Comparison of ENCODE assay signal across 8 cellular contexts in genomic region chr19:11528551-11529341, GRCh38. TPM values are rescaled to one million over a fixed set of nuclear protein-coding genes. Genes with fewer than 3 reads are reported as not detected.
DNase-seq lines count a peak whose midpoint lies in the region; ATAC-seq, FAIRE-seq and TF ChIP-seq lines count a peak whose summit lies in the region.

Gene ECSIT, minus strand, starts transcription at chr19:11529134. Its CDS starts 9,964 bp downstream, at chr19:11519170.

- H3K4me1 ChIP-seq in esophagus muscularis mucosa (peaks cover 16 to 43% (median 39%) of the 10 kb centered on the region in 4 donors), muscle layer of duodenum (ENCODE audit: control insufficient read depth in 1 of 2, insufficient read depth in 2 of 2, low read length in 2 of 2) (peaks cover 4 to 13% of the 10 kb centered on the region in 2 donors)

- H3K36me3 ChIP-seq in KOPT-K1 (ENCODE audit: insufficient read depth, low read length): no peaks in the 10 kb centered on the region
- H3K36me3 ChIP-seq in esophagus muscularis mucosa: peaks cover 4 to 23% (median 20%) of the 10 kb centered on the region in 4 donors
- H3K36me3 ChIP-seq in muscle layer of duodenum (ENCODE audit: control insufficient read depth in 1 of 2, insufficient read depth in 2 of 2, low read length in 2 of 2): peaks cover 0 to 5% of the 10 kb centered on the region in 2 donors

- peaks cover 34% of the 10 kb centered on the region for H3K4me1 Mint-ChIP-seq in activated T-cell treated with anti-CD3 and anti-CD28 coated beads, Interleukin-2, amount 50 U/mL, for 72 hours (ENCODE audit: low read depth)

- H3K9me3 Mint-ChIP-seq in activated T-cell treated with anti-CD3 and anti-CD28 coated beads, Interleukin-2, amount 50 U/mL, for 72 hours: no peaks in the 10 kb centered on the region

- peak within 1 kb of the TSS; percentile 95 for H3K27ac Mint-ChIP-seq in activated T-cell treated with anti-CD3 and anti-CD28 coated beads, Interleukin-2, amount 50 U/mL, for 72 hours

- intact Hi-C loops in esophagus muscularis mucosa (cut with DNase I): no loop called here

- peak; percentile 96 for ATAC-seq in GM21786 (IDR thresholded peaks at IDR 0.05; ENCODE audit: unreplicated experiment)
- peak; percentile 94 to 95 for ATAC-seq in activated T-cell treated with anti-CD3 and anti-CD28 coated beads, Interleukin-2, amount 50 U/mL, for 72 hours (replicated peaks in 1 of 2)

- H3K36me3 Mint-ChIP-seq in activated T-cell treated with anti-CD3 and anti-CD28 coated beads, Interleukin-2, amount 50 U/mL, for 72 hours (ENCODE audit: insufficient read depth in 2 of 2): peaks cover 0 to 3% of the 10 kb centered on the region in 2 donors

- H3K4me3 Mint-ChIP-seq in activated T-cell treated with anti-CD3 and anti-CD28 coated beads, Interleukin-2, amount 50 U/mL, for 72 hours: peak within 1 kb of the TSS; percentile 99

- TF ChIP-seq POLR2A in esophagus muscularis mucosa (IDR thresholded peaks at IDR 0.05; ENCODE audit: low read depth): no peak

- TF ChIP-seq EP300 in esophagus muscularis mucosa (IDR thresholded peaks at IDR 0.05): no peak

- H3K27me3 Mint-ChIP-seq in activated T-cell treated with anti-CD3 and anti-CD28 coated beads, Interleukin-2, amount 50 U/mL, for 72 hours (ENCODE audit: low read depth): no peaks in the 10 kb centered on the region

- H3K27me3 ChIP-seq in esophagus muscularis mucosa: no peaks in the 10 kb centered on the region
- H3K27me3 ChIP-seq in muscle layer of duodenum (ENCODE audit: low read depth, low read length): no peaks in the 10 kb centered on the region

- peak within 1 kb of the TSS; percentile 67 for H3K27ac ChIP-seq in KOPT-K1 (ENCODE audit: low read depth, low read length, poor library complexity, severe bottlenecking)
- peak within 1 kb of the TSS; percentile 81 to 92 (median 88) for H3K27ac ChIP-seq in esophagus muscularis mucosa (replicated peaks in 1 of 4)
- H3K27ac ChIP-seq in muscle layer of duodenum (ENCODE audit: low read length): peak within 1 kb of the TSS; percentile 91

- DNase-seq in DMS53 treated with DMSO at 0.1 percent for 48 hours (lab: John Stamatoyannopoulos, UW; ENCODE audit: unreplicated experiment): peak; percentile 91
- peak; percentile 98 for DNase-seq in RCC 7860 (ENCODE audit: low spot score)
- peak; percentile 94 to 96 for DNase-seq in activated T-cell treated with anti-CD3 and anti-CD28 coated beads, Interleukin-2, amount 50 U/mL, for 72 hours
- DNase-seq in esophagus muscularis mucosa (ENCODE audit: extremely low spot score): peak; percentile 99
- peak; percentile 83 to 88 for DNase-seq in stimulated activated CD8-positive, alpha-beta memory T cell treated with anti-CD3 and anti-CD28 coated beads, Interleukin-7, amount 100 ng/mL, for 4 hours (ENCODE audit: low read depth in 2 of 2)

- H3K9me3 ChIP-seq in KOPT-K1 (ENCODE audit: insufficient read depth, low read length, poor library complexity, severe bottlenecking): no peaks in the 10 kb centered on the region
- H3K9me3 ChIP-seq in esophagus muscularis mucosa: no peaks in the 10 kb centered on the region
- H3K9me3 ChIP-seq in muscle layer of duodenum (ENCODE audit: control insufficient read depth in 1 of 2, low read length in 2 of 2): no peaks in the 10 kb centered on the region

- FAIRE-seq in RCC 7860 (lab: Jason Lieb, UNC): peak; percentile 92

- 0% methylated on average over 20 of the region's 47 CpGs for WGBS in esophagus muscularis mucosa

- H3K4me3 ChIP-seq in esophagus muscularis mucosa (peak within 1 kb of the TSS; percentile 70 to 97 (median 86)), muscle layer of duodenum (ENCODE audit: low read depth in 1 of 2, low read length in 2 of 2) (peak within 1 kb of the TSS; percentile 97 to 98)

- TF ChIP-seq CTCF in esophagus muscularis mucosa (IDR thresholded peaks at IDR 0.05): no peak

RNA-seq across cellular contexts. Expression of gene ECSIT, which starts in this region (rescaled TPM):
- total RNA-seq in activated T-cell treated with anti-CD3 and anti-CD28 coated beads, Interleukin-2, amount 50 U/mL, for 72 hours: 10 to 100 TPM; 35.7 to 44.0 TPM
- total RNA-seq in esophagus muscularis mucosa: 10 to 100 TPM; 72.7 to 97.5 (median 81.8) TPM

Comparison
In these comparisons a context has a peak if more than half of its experiments do, and no peak if none do; other contexts are left out.
1. Peak in every context shown above with its lines: DNase-seq, ATAC-seq, H3K4me3 ChIP-seq and H3K27ac ChIP-seq.